In the genomic region with DNA sequence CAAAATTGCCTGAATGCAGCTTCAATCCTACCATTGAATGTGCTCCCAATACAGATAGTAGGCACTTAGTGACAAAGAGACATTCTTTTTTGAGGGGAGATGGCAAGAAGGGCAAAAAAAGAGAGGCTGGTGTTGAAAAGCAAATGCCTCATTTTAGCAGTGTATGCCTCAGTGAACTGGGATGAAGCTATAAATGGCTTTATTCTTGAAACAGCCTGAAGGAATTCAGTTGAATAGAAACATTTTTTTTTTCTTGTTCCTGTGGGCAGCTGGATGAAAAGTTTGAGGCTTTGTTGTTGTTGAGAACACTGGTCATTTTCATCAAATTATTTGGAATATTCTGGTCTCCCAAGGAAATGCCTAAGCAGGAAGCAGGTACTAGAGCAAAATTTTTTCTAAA, we compare ENCODE assay signal across 17 cellular contexts.
"Had no signal": no experiment of that assay in that cellular context is flagged by ENCODE, and none has a peak within 500 bp of the region (broad histone marks: within the 10 kb centered on the region; RNA-seq: fewer than 3 reads in every experiment).

No MANE protein-coding gene starts in this region.

- H3K36me3 ChIP-seq: heart left ventricle, neutrophil, uterus had no signal

- H3K27me3 ChIP-seq: foreskin keratinocyte, heart left ventricle, neutrophil, uterus had no signal

- H3K27ac ChIP-seq: foreskin keratinocyte, heart left ventricle, neutrophil, uterus had no signal

- H3K9me3 ChIP-seq: neutrophil, uterus had no signal

- H3K4me3 Mint-ChIP-seq: effector memory CD8-positive, alpha-beta T cell; mesothelial cell of epicardium; natural killer cell treated with Interleukin-12 subunit alpha and Interleukin-12 subunit beta and Interleukin-15 and Interleukin-18, amount 100 ng/mL, for 72 hours had no signal

- H3K4me1 Mint-ChIP-seq: mesothelial cell of epicardium had no signal

- H3K4me1 ChIP-seq: foreskin keratinocyte, heart left ventricle, uterus had no signal

- DNase-seq: effector memory CD8-positive, alpha-beta T cell; erythroblast; foreskin keratinocyte; heart left ventricle; hypothalamus; kidney glomerular epithelial cell; mammary epithelial cell; right cardiac atrium; small intestine; stimulated activated CD4-positive, alpha-beta T cell treated with anti-CD3 and anti-CD28 coated beads, Interleukin-2, amount 100 ng/mL, for 48 hours; stimulated activated naive CD4-positive, alpha-beta T cell treated with Interleukin-2 at 50 U/mL for 16 hours; trophoblast cell; uterus had no signal

- H3K27ac Mint-ChIP-seq: effector memory CD8-positive, alpha-beta T cell; mesothelial cell of epicardium; natural killer cell treated with Interleukin-12 subunit alpha and Interleukin-12 subunit beta and Interleukin-15 and Interleukin-18, amount 100 ng/mL, for 72 hours had no signal

- H3K4me3 ChIP-seq: heart left ventricle, uterus had no signal

- H3K9me3 Mint-ChIP-seq: natural killer cell treated with Interleukin-12 subunit alpha and Interleukin-12 subunit beta and Interleukin-15 and Interleukin-18, amount 100 ng/mL, for 72 hours had no signal

- ATAC-seq: effector memory CD8-positive, alpha-beta T cell; foreskin keratinocyte; heart left ventricle; left lobe of liver; natural killer cell treated with Interleukin-12 subunit alpha and Interleukin-12 subunit beta and Interleukin-15 and Interleukin-18, amount 100 ng/mL, for 72 hours; right cardiac atrium had no signal
